9 cellular contexts compared by ENCODE assay signal in genomic region chr9:127809002-127809561, GRCh38. TPM values are rescaled to one million over a fixed set of nuclear protein-coding genes. Genes with fewer than 3 reads are reported as not detected.
A peak's percentile ranks its signal among the peaks of the same experiment; 100 is the strongest.
DNase-seq lines count a peak whose midpoint lies in the region; ATAC-seq and TF ChIP-seq lines count a peak whose summit lies in the region.
"Had no signal": no experiment of that assay in that cellular context is flagged by ENCODE, and none has a peak within 500 bp of the region (broad histone marks: within the 10 kb centered on the region; RNA-seq: fewer than 3 reads in every experiment).

No MANE protein-coding gene starts in this region.

- DNase-seq in activated T-cell treated with anti-CD3 and anti-CD28 coated beads, Interleukin-2, amount 50 U/mL, for 72 hours, result peak in 1 of 2 donors; percentile 16
- DNase-seq in activated T-cell treated with anti-CD3 and anti-CD28 coated beads for 4 hours, result no peak
- no peak for DNase-seq in heart right ventricle
- DNase-seq in stimulated activated naive CD8-positive, alpha-beta T cell treated with anti-CD3 and anti-CD28 coated beads, Interleukin-15, amount 100 ng/mL, for 72 hours, result no peak
- no peak for DNase-seq in MV-4-11 (lab: John Stamatoyannopoulos, UW)
- no peak for DNase-seq in H7
- DNase-seq: amniotic stem cell, hypothalamus, NCI-H1436 treated with DMSO at 0.1 percent for 48 hours had no signal

- H3K27ac ChIP-seq in heart right ventricle, result peak overlapping the region in 7 of 10 donors; percentile 3 to 73 (median 53)

- no peaks in the 10 kb centered on the region for H3K27me3 ChIP-seq in heart right ventricle
- H3K27me3 ChIP-seq in H7 (ENCODE audit: control insufficient read depth, insufficient read depth, low read length), result no peaks in the 10 kb centered on the region

- peaks cover 2% of the 10 kb centered on the region for H3K4me1 Mint-ChIP-seq in activated T-cell treated with anti-CD3 and anti-CD28 coated beads, Interleukin-2, amount 50 U/mL, for 72 hours (ENCODE audit: low read depth)
- H3K4me1 Mint-ChIP-seq in stimulated activated naive CD8-positive, alpha-beta T cell treated with anti-CD3 and anti-CD28 coated beads, Interleukin-15, amount 100 ng/mL, for 72 hours, result peaks cover 20% of the 10 kb centered on the region

- peaks cover 0 to 8% of the 10 kb centered on the region in 2 donors for H3K36me3 Mint-ChIP-seq in activated T-cell treated with anti-CD3 and anti-CD28 coated beads, Interleukin-2, amount 50 U/mL, for 72 hours (ENCODE audit: insufficient read depth in 2 of 2)

- H3K9me3 Mint-ChIP-seq in activated T-cell treated with anti-CD3 and anti-CD28 coated beads, Interleukin-2, amount 50 U/mL, for 72 hours, result no peaks in the 10 kb centered on the region
- no peaks in the 10 kb centered on the region for H3K9me3 Mint-ChIP-seq in stimulated activated naive CD8-positive, alpha-beta T cell treated with anti-CD3 and anti-CD28 coated beads, Interleukin-15, amount 100 ng/mL, for 72 hours

- no peak for TF ChIP-seq CTCF in heart right ventricle (IDR thresholded peaks at IDR 0.05)

- H3K4me3 Mint-ChIP-seq in activated T-cell treated with anti-CD3 and anti-CD28 coated beads, Interleukin-2, amount 50 U/mL, for 72 hours, result no peak overlapping the region
- H3K4me3 Mint-ChIP-seq in stimulated activated naive CD8-positive, alpha-beta T cell treated with anti-CD3 and anti-CD28 coated beads, Interleukin-15, amount 100 ng/mL, for 72 hours, result no peak overlapping the region

- WGBS in heart right ventricle, 2 donors, result 47 to 55% methylated on average over 9 of the region's 9 CpGs

- H3K36me3 ChIP-seq in heart right ventricle (peaks cover 0 to 91% (median 36%) of the 10 kb centered on the region in 9 donors), H7 (replicated peaks; ENCODE audit: control insufficient read depth, insufficient read depth, low read length) (peaks cover 28% of the 10 kb centered on the region)

- ATAC-seq in activated T-cell treated with anti-CD3 and anti-CD28 coated beads, Interleukin-2, amount 50 U/mL, for 72 hours (replicated peaks in 1 of 2), result peak; percentile 57 to 65
- peak in 6 of 8 donors; percentile 5 to 30 (median 17) for ATAC-seq in heart right ventricle
- peak; percentile 32 for ATAC-seq in stimulated activated naive CD8-positive, alpha-beta T cell treated with anti-CD3 and anti-CD28 coated beads, Interleukin-15, amount 100 ng/mL, for 72 hours

- no peaks in the 10 kb centered on the region for H3K27me3 Mint-ChIP-seq in activated T-cell treated with anti-CD3 and anti-CD28 coated beads, Interleukin-2, amount 50 U/mL, for 72 hours (ENCODE audit: low read depth)
- no peaks in the 10 kb centered on the region for H3K27me3 Mint-ChIP-seq in stimulated activated naive CD8-positive, alpha-beta T cell treated with anti-CD3 and anti-CD28 coated beads, Interleukin-15, amount 100 ng/mL, for 72 hours

- H3K4me3 ChIP-seq in heart right ventricle (peak overlapping the region in 1 of 10 donors; percentile 14), H7 (ENCODE audit: insufficient read depth, low read depth, low read length) (no peak overlapping the region; the same call in none of the 2 replicates)

- H3K27ac Mint-ChIP-seq in activated T-cell treated with anti-CD3 and anti-CD28 coated beads, Interleukin-2, amount 50 U/mL, for 72 hours, result no peak overlapping the region
- H3K27ac Mint-ChIP-seq in stimulated activated naive CD8-positive, alpha-beta T cell treated with anti-CD3 and anti-CD28 coated beads, Interleukin-15, amount 100 ng/mL, for 72 hours, result no peak overlapping the region

- peaks cover 2 to 46% (median 14%) of the 10 kb centered on the region in 9 donors for H3K4me1 ChIP-seq in heart right ventricle

- intact Hi-C loops in heart right ventricle (cut with DNase I), result loop anchor here in 2 of 10 donors (5.0 to 10.0 kb wide), 3 partner anchors 63 to 108 kb away; partner anchors contain the start of gene ST6GALNAC4 (in 2 of the 2)

- no peaks in the 10 kb centered on the region for H3K9me3 ChIP-seq in heart right ventricle

RNA-seq across cellular contexts. Expression of gene FPGS, which starts 6.4 kb away (rescaled TPM):
- 10 to 100 TPM; 53.4 to 57.6 TPM for total RNA-seq in activated T-cell treated with anti-CD3 and anti-CD28 coated beads, Interleukin-2, amount 50 U/mL, for 72 hours
- 10 to 100 TPM; 40.2 to 58.5 (median 46.5) TPM for total RNA-seq in heart right ventricle
- polyA plus RNA-seq in heart right ventricle, result 10 to 100 TPM; 40.7 to 45.5 TPM
- total RNA-seq in H7 (2014; rRNA removed; shearing (Covaris generic)), result 84.9 and 92.2 TPM in 2 replicates

RNA-seq across cellular contexts. Expression of gene CDK9, which starts 23.2 kb away (rescaled TPM):
- 100 to 1,000 TPM in 1 of 2 donors, 10 to 100 TPM in 1; 99.4 to 105 TPM for total RNA-seq in activated T-cell treated with anti-CD3 and anti-CD28 coated beads, Interleukin-2, amount 50 U/mL, for 72 hours
- total RNA-seq in heart right ventricle, result 10 to 100 TPM; 30.9 to 59.0 (median 44.1) TPM
- polyA plus RNA-seq in heart right ventricle, result 10 to 100 TPM; 32.5 to 47.7 TPM
- total RNA-seq in H7 (2014; rRNA removed; shearing (Covaris generic)), result 51.5 and 56.6 TPM in 2 replicates

RNA-seq across cellular contexts. Expression of gene SH2D3C, which starts 30.6 kb away (rescaled TPM):
- 10 to 100 TPM; 59.5 to 65.8 TPM for total RNA-seq in activated T-cell treated with anti-CD3 and anti-CD28 coated beads, Interleukin-2, amount 50 U/mL, for 72 hours
- 10 to 100 TPM; 10.9 to 26.0 (median 17.7) TPM for total RNA-seq in heart right ventricle
- 10 to 100 TPM; 30.1 to 36.7 TPM for polyA plus RNA-seq in heart right ventricle
- 0.26 and 0.42 TPM in 2 replicates for total RNA-seq in H7 (2014; rRNA removed; shearing (Covaris generic))

RNA-seq across cellular contexts. Expression of gene ENG, which starts 45.4 kb away (rescaled TPM):
- total RNA-seq in activated T-cell treated with anti-CD3 and anti-CD28 coated beads, Interleukin-2, amount 50 U/mL, for 72 hours, result 10 to 100 TPM; 11.1 to 14.4 TPM
- total RNA-seq in heart right ventricle, result 100 to 1,000 TPM in 8 of 10 donors, 10 to 100 TPM in 2; 76.8 to 263 (median 137) TPM
- polyA plus RNA-seq in heart right ventricle, result 100 to 1,000 TPM; 199 to 310 TPM
- total RNA-seq in H7 (2014; rRNA removed; shearing (Covaris generic)), result 1.4 and 1.8 TPM in 2 replicates
